22 cellular contexts compared by ENCODE assay signal in the genomic region with DNA sequence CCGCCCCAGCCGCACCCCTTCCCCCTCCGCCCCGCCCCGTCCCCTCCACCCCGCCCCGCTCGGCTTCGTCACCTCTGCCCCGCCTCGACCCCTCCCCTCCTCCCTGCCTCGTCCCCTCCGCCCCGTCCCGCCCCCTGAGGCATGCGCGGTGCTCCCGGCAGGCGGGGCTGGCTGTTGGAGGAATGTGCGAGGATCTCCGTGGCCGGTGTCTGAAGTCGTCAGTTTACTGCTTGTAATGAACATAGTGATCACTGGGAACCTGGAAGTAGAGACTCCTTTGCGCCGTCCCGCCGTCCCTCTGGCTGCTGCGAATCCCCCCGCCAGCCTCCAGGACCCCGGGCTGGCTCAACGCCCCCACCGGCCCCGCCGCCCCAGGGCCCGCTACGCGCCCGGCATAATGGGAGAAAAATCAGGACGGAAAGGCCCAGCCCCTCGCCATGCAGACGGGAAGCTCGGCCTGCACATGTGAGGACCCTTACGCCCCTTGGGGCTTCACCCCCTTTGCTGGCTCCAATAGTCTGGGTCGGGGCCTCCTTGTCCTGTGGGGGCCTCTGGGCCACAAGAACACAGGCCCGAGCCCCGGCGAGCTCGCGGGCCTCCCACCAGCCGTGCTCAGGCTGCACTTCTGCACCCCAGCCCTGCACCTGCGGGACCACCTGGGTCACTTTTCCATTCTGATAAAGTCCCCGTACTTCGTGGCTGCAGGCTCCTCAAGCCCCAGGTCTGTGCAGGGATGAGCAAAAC.
"Had no signal": no experiment of that assay in that cellular context is flagged by ENCODE, and none has a peak within 500 bp of the region (broad histone marks: within the 10 kb centered on the region; RNA-seq: fewer than 3 reads in every experiment).

No MANE protein-coding gene starts in this region.

- DNase-seq: activated CD4-positive, alpha-beta T cell treated with anti-CD3 and anti-CD28 coated beads for 1 hour; activated gamma-delta T cell; adrenal gland; cerebellar nuclear complex; cortex of kidney; effector CD4-positive, alpha-beta T cell; heart left ventricle; kidney; stimulated activated CD4-positive, alpha-beta T cell treated with anti-CD3 and anti-CD28 coated beads, Interleukin-4, amount 100 ng/mL, for 1 hour; stomach; WERI-Rb-1 had no signal

- H3K36me3 Mint-ChIP-seq: activated naive CD4-positive, alpha-beta T cell treated with anti-CD3 and anti-CD28 coated beads, Interleukin-2, amount 50 U/mL, for 24 hours had no signal

- ATAC-seq: esophagus mucosa; gastroesophageal sphincter; heart left ventricle; left lobe of liver; natural killer cell treated with Interleukin-12 subunit alpha and Interleukin-12 subunit beta and Interleukin-15 and Interleukin-18, amount 100 ng/mL, for 72 hours; sciatic nerve had no signal

- H3K4me1 Mint-ChIP-seq: activated naive CD4-positive, alpha-beta T cell treated with anti-CD3 and anti-CD28 coated beads, Interleukin-2, amount 50 U/mL, for 24 hours; mesothelial cell of epicardium had no signal

- H3K4me1 ChIP-seq: adrenal gland, gastroesophageal sphincter, heart left ventricle, stomach, upper lobe of left lung had no signal

- H3K4me3 Mint-ChIP-seq: activated naive CD4-positive, alpha-beta T cell treated with anti-CD3 and anti-CD28 coated beads, Interleukin-2, amount 50 U/mL, for 24 hours; mesothelial cell of epicardium; natural killer cell treated with Interleukin-12 subunit alpha and Interleukin-12 subunit beta and Interleukin-15 and Interleukin-18, amount 100 ng/mL, for 72 hours had no signal

- H3K27me3 ChIP-seq: adrenal gland, neutrophil, upper lobe of left lung had no signal

- H3K27me3 Mint-ChIP-seq: activated naive CD4-positive, alpha-beta T cell treated with anti-CD3 and anti-CD28 coated beads, Interleukin-2, amount 50 U/mL, for 24 hours; natural killer cell treated with Interleukin-12 subunit alpha and Interleukin-12 subunit beta and Interleukin-15 and Interleukin-18, amount 100 ng/mL, for 72 hours had no signal

- H3K27ac Mint-ChIP-seq: activated naive CD4-positive, alpha-beta T cell treated with anti-CD3 and anti-CD28 coated beads, Interleukin-2, amount 50 U/mL, for 24 hours; mesothelial cell of epicardium; natural killer cell treated with Interleukin-12 subunit alpha and Interleukin-12 subunit beta and Interleukin-15 and Interleukin-18, amount 100 ng/mL, for 72 hours had no signal

- H3K36me3 ChIP-seq: adrenal gland, gastroesophageal sphincter, heart left ventricle, neutrophil, stomach, upper lobe of left lung, WERI-Rb-1 had no signal

- H3K9me3 ChIP-seq: adrenal gland, neutrophil had no signal

- H3K4me3 ChIP-seq: adrenal gland, gastroesophageal sphincter, heart left ventricle, lung, smooth muscle cell, stomach, upper lobe of left lung had no signal

- H3K27ac ChIP-seq: adrenal gland, gastroesophageal sphincter, heart left ventricle, neutrophil, stomach, upper lobe of left lung, WERI-Rb-1 had no signal
